11 cellular contexts compared by ENCODE assay signal in genomic region chr17:4658478-4659305, GRCh38. TPM values are rescaled to one million over a fixed set of nuclear protein-coding genes. Genes with fewer than 3 reads are reported as not detected.
DNase-seq lines count a peak whose midpoint lies in the region; ATAC-seq and TF ChIP-seq lines count a peak whose summit lies in the region.
"Had no signal": no experiment of that assay in that cellular context is flagged by ENCODE, and none has a peak within 500 bp of the region (broad histone marks: within the 10 kb centered on the region; RNA-seq: fewer than 3 reads in every experiment).

No MANE protein-coding gene starts in this region.

- peak overlapping the region; percentile 21 for H3K27ac Mint-ChIP-seq in activated naive CD8-positive, alpha-beta T cell treated with anti-CD3 and anti-CD28 coated beads for 36 hours

- H3K27me3 Mint-ChIP-seq in activated naive CD8-positive, alpha-beta T cell treated with anti-CD3 and anti-CD28 coated beads for 36 hours: no peaks in the 10 kb centered on the region

- H3K4me1 Mint-ChIP-seq in activated naive CD8-positive, alpha-beta T cell treated with anti-CD3 and anti-CD28 coated beads for 36 hours: peaks cover 10% of the 10 kb centered on the region

- H3K4me3 ChIP-seq in NB4 (ENCODE audit: low read depth, low read length): no peak overlapping the region
- H3K4me3 ChIP-seq: left lung, skin epidermis had no signal

- no peaks in the 10 kb centered on the region for H3K36me3 Mint-ChIP-seq in activated naive CD8-positive, alpha-beta T cell treated with anti-CD3 and anti-CD28 coated beads for 36 hours

- no peak for ATAC-seq in HG03039 (IDR thresholded peaks at IDR 0.05; ENCODE audit: unreplicated experiment)
- ATAC-seq: left lung had no signal

- TF ChIP-seq CTCF in NB4 (IDR thresholded peaks at IDR 0.05; ENCODE audit: low read depth, low read length): no peak

- H3K4me3 Mint-ChIP-seq in activated naive CD8-positive, alpha-beta T cell treated with anti-CD3 and anti-CD28 coated beads for 36 hours: no peak overlapping the region

- DNase-seq in Daoy (ENCODE audit: low read depth): peak; percentile 90
- peak; percentile 64 for DNase-seq in NB4 (ENCODE audit: low read depth)
- DNase-seq in activated naive CD8-positive, alpha-beta T cell treated with anti-CD3 and anti-CD28 coated beads for 36 hours: peak; percentile 69
- peak; percentile 71 for DNase-seq in non-pigmented ciliary epithelial cell (ENCODE audit: low read depth)
- DNase-seq in HT-29 (ENCODE audit: low spot score): no peak
- DNase-seq in NCI-H524 (lab: John Stamatoyannopoulos, UW): no peak
- no peak for DNase-seq in HCEC 1CT
- DNase-seq: left lung, NCI-H510A had no signal

- no peak for TF ChIP-seq POLR2A in NB4 (IDR thresholded peaks at IDR 0.05; ENCODE audit: extremely low read depth, insufficient read length)

- no peaks in the 10 kb centered on the region for H3K9me3 Mint-ChIP-seq in activated naive CD8-positive, alpha-beta T cell treated with anti-CD3 and anti-CD28 coated beads for 36 hours

RNA-seq across cellular contexts. Expression of gene ALOX15, which starts 17.2 kb away (rescaled TPM):
- total RNA-seq in Daoy (2014; rRNA removed; shearing (Covaris generic)): not detected in 2 replicates
- total RNA-seq in activated naive CD8-positive, alpha-beta T cell treated with anti-CD3 and anti-CD28 coated beads for 36 hours: under 1 TPM; 0.18 to 0.25 TPM
- 0.13 TPM in 1 of 2 replicates, not detected in the other for total RNA-seq in HT-29 (2014; rRNA removed; shearing (Covaris generic))

RNA-seq across cellular contexts. Expression of gene PELP1, which starts 45.2 kb away (rescaled TPM):
- total RNA-seq in Daoy (2014; rRNA removed; shearing (Covaris generic)): 31.8 and 35.1 TPM in 2 replicates
- 100 to 1,000 TPM; 110 to 122 TPM for total RNA-seq in activated naive CD8-positive, alpha-beta T cell treated with anti-CD3 and anti-CD28 coated beads for 36 hours
- 23.7 and 29.3 TPM in 2 replicates for total RNA-seq in HT-29 (2014; rRNA removed; shearing (Covaris generic))

RNA-seq across cellular contexts. Expression of gene ARRB2, which starts 51.7 kb away (rescaled TPM):
- total RNA-seq in Daoy (2014; rRNA removed; shearing (Covaris generic)): 10.7 and 16.4 TPM in 2 replicates
- total RNA-seq in activated naive CD8-positive, alpha-beta T cell treated with anti-CD3 and anti-CD28 coated beads for 36 hours: 100 to 1,000 TPM; 161 to 170 TPM
- 30.4 and 32.3 TPM in 2 replicates for total RNA-seq in HT-29 (2014; rRNA removed; shearing (Covaris generic))

Comparison
In these comparisons a context has a peak if more than half of its experiments do, and no peak if none do; other contexts are left out.
1. DNase-seq: peak in Daoy (single experiment), NB4 (single experiment), activated naive CD8-positive, alpha-beta T cell treated with anti-CD3 and anti-CD28 coated beads for 36 hours (single experiment) and non-pigmented ciliary epithelial cell (single experiment); none in HT-29 (single experiment), NCI-H524 (0 of 2) and HCEC 1CT (single experiment).